16 cellular contexts compared by ENCODE assay signal in the genomic region with DNA sequence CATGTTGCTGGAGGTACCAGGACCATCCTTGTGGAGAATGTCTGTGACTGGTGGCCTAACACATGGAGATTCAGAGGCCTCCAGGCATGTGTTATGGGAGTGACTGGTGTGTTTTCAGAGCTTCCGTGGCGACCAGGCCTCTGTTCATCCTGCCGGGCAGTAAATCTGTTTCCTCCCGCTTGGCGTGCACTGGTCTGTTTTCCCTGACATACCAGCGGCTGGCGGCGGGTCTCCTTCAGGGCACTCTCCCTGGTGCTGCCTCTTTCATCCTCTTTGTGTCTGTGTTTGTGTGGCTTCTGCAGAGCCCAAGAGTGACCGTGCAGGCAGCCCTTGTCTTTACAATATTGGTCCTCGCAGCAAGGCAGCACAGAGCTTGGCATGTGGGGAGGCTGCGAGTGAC.
"Had no signal": no experiment of that assay in that cellular context is flagged by ENCODE, and none has a peak within 500 bp of the region (broad histone marks: within the 10 kb centered on the region; RNA-seq: fewer than 3 reads in every experiment).

No MANE protein-coding gene starts in this region.

- DNase-seq: cortex of kidney; effector memory CD8-positive, alpha-beta T cell; kidney; left lung; mesenchymal stem cell; midbrain; naive thymus-derived CD4-positive, alpha-beta T cell; nucleus accumbens; right lobe of liver; small intestine; stimulated activated CD4-positive, alpha-beta T cell treated with anti-CD3 and anti-CD28 coated beads, Interleukin-15, amount 100 ng/mL, for 24 hours; stimulated activated CD4-positive, alpha-beta T cell treated with anti-CD3 and anti-CD28 coated beads, Interleukin-4, amount 100 ng/mL, for 24 hours; stimulated activated naive CD4-positive, alpha-beta T cell treated with Interleukin-2 at 50 U/mL for 16 hours; stomach; thyroid gland had no signal

- H3K27me3 ChIP-seq: left lung, right lobe of liver, thyroid gland had no signal

- H3K4me3 ChIP-seq: left lung, right lobe of liver, stomach, thyroid gland had no signal

- H3K4me1 ChIP-seq: left lung, right lobe of liver, stomach, thyroid gland had no signal

- H3K9me3 ChIP-seq: left lung, right lobe of liver, stomach, thyroid gland had no signal

- ATAC-seq: effector memory CD8-positive, alpha-beta T cell; left lung; naive thymus-derived CD4-positive, alpha-beta T cell; right lobe of liver; stimulated activated effector memory CD8-positive, alpha-beta T cell treated with anti-CD3 and anti-CD28 coated beads, Interleukin-12 subunit alpha, Interleukin-12 subunit beta, amount 100 ng/mL, for 72 hours had no signal

- H3K36me3 ChIP-seq: left lung, right lobe of liver, stomach, thyroid gland had no signal
